ENCODE assay signal across 8 cellular contexts in the genomic region with DNA sequence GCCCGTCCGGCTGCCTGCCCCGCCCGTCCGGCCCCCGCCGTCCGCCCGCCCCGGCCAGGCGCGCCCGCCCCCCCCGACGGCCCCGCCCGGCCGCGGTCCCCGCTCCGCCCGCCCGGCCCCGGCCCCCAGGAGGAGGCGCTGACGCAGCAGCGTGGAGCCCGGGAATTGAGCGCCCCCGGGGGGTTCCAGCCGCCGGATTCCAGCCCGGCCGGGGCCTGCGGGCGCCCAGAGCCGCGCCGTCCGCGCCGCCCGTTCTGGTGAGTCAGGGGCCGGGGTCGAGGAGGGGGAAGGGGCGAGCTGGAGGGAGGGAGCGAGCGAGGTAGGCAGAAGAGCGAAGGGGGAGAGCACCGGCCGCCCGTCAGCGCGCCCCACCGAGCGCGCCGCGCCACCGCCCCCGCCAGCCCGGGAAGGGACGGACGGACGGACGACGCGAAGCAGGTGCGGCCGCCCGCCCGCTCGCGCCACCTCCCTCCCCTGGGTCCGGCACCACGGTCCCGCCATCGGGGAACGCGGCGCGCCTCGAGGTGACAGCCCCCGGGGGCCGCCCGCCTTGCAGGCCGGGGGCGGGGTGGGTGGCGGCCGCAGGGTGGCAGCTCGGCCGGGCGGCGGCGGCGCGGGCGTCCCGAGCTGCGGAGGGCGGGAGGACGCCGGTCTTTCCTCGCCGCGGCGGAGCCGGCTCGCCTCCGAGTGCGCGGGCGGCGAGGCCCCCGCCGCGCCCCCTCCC. TPM values are rescaled to one million over a fixed set of nuclear protein-coding genes. Genes with fewer than 3 reads are reported as not detected.
DNase-seq lines count a peak whose midpoint lies in the region; ATAC-seq and TF ChIP-seq lines count a peak whose summit lies in the region.

No MANE protein-coding gene starts in this region.

- no peak for DNase-seq in MG63
- no peak for DNase-seq in choroid plexus epithelial cell (ENCODE audit: low read depth)
- no peak for DNase-seq in glomerular visceral epithelial cell (ENCODE audit: extremely low spot score)
- DNase-seq in NCI-H1436 treated with DMSO at 0.1 percent for 48 hours (lab: John Stamatoyannopoulos, UW), result no peak
- no peak for DNase-seq in NCI-H187 treated with DMSO at 0.1 percent for 48 hours (lab: John Stamatoyannopoulos, UW)

- TF ChIP-seq CTCF in choroid plexus epithelial cell (conservative IDR thresholded peaks at IDR 0.05; ENCODE audit: low read depth, low read length), result no peak

- ATAC-seq in GM18498 (IDR thresholded peaks at IDR 0.05; ENCODE audit: unreplicated experiment) (peak; percentile 23), GM21825 (IDR thresholded peaks at IDR 0.05; ENCODE audit: unreplicated experiment) (peak; percentile 37)

- H3K4me1 ChIP-seq in mucosa of rectum (ENCODE audit: control insufficient read depth in 2 of 2, insufficient read depth in 2 of 2, low read length in 2 of 2), result peaks cover 31 to 32% of the 10 kb centered on the region in 2 donors

- peak overlapping the region; percentile 58 to 77 for H3K27ac ChIP-seq in mucosa of rectum (ENCODE audit: low read depth in 2 of 2, low read length in 2 of 2)

- peak overlapping the region; percentile 41 to 74 for H3K9ac ChIP-seq in mucosa of rectum (ENCODE audit: low read depth in 1 of 2, low read length in 2 of 2)

- no peaks in the 10 kb centered on the region for H3K36me3 ChIP-seq in MG63
- no peaks in the 10 kb centered on the region for H3K36me3 ChIP-seq in mucosa of rectum (ENCODE audit: control insufficient read depth in 2 of 2, insufficient read depth in 2 of 2, low read length in 2 of 2)

- H3K27me3 ChIP-seq in MG63, result no peaks in the 10 kb centered on the region
- peaks cover 3 to 8% of the 10 kb centered on the region in 2 donors for H3K27me3 ChIP-seq in mucosa of rectum (ENCODE audit: control insufficient read depth in 2 of 2, insufficient read depth in 2 of 2, low read length in 2 of 2)

- peak overlapping the region; percentile 56 for H3K4me3 ChIP-seq in MG63
- peak overlapping the region; percentile 71 for H3K4me3 ChIP-seq in choroid plexus epithelial cell (ENCODE audit: low read depth, low read length)
- H3K4me3 ChIP-seq in mucosa of rectum (ENCODE audit: low read length in 2 of 2), result peak overlapping the region; percentile 71 to 73

- H3K9me3 ChIP-seq in MG63 (no peaks in the 10 kb centered on the region), mucosa of rectum (ENCODE audit: control insufficient read depth in 2 of 2, low read length in 2 of 2) (no peaks in the 10 kb centered on the region)

RNA-seq across cellular contexts. Expression of a gene that starts 0.4 kb away (rescaled TPM):
- 5.9 and 8.2 TPM in 2 replicates for total RNA-seq in MG63 (2014; rRNA removed; shearing (Covaris generic); ENCODE audit: low replicate concordance)

RNA-seq across cellular contexts. Expression of a gene that starts 29.6 kb away (rescaled TPM):
- total RNA-seq in MG63 (2014; rRNA removed; shearing (Covaris generic); ENCODE audit: low replicate concordance), result 12.4 and 12.5 TPM in 2 replicates

RNA-seq across cellular contexts. Expression of a gene that starts 35.6 kb away (rescaled TPM):
- 25.6 and 43.7 TPM in 2 replicates for total RNA-seq in MG63 (2014; rRNA removed; shearing (Covaris generic); ENCODE audit: low replicate concordance)

RNA-seq across cellular contexts. Expression of a gene that starts 58.7 kb away (rescaled TPM):
- 72.1 and 101 TPM in 2 replicates for total RNA-seq in MG63 (2014; rRNA removed; shearing (Covaris generic); ENCODE audit: low replicate concordance)
